In genomic region chr4:139084425-139085093, GRCh38 we compare ENCODE assay signal across 8 cellular contexts.
A peak's percentile ranks its signal among the peaks of the same experiment; 100 is the strongest.
DNase-seq lines count a peak whose midpoint lies in the region; ATAC-seq, FAIRE-seq and TF ChIP-seq lines count a peak whose summit lies in the region.

No MANE protein-coding gene starts in this region.

- CTCF ChIA-PET in BJ (lab: Yijun Ruan, JAX) = interaction anchor here (0.6 to 2.6 kb wide), 4 partner anchors 15 to 571 kb away, joined by 3 to 9 read pairs (median 3); no protein-coding TSS in a partner anchor
- CTCF ChIA-PET in activated CD4-positive, alpha-beta memory T cell treated with anti-CD3 and anti-CD28 coated beads for 36 hours (lab: Charles Lee) = interaction anchor here (0.6 to 0.7 kb wide), 2 partner anchors 68 to 225 kb away, joined by 3 read pairs; no protein-coding TSS in a partner anchor

- H3K4me1 ChIP-seq in iPS-15b (ENCODE audit: control insufficient read depth, insufficient read depth, low read length) = peaks cover 5% of the 10 kb centered on the region
- H3K4me1 ChIP-seq in spleen = peaks cover 18 to 47% (median 43%) of the 10 kb centered on the region in 6 donors

- H3K36me3 Mint-ChIP-seq in activated CD4-positive, alpha-beta memory T cell treated with anti-CD3 and anti-CD28 coated beads for 36 hours = peaks cover 16% of the 10 kb centered on the region

- no peak for TF ChIP-seq POLR2A in H54 (IDR thresholded peaks at IDR 0.05; ENCODE audit: low read depth, low read length)
- TF ChIP-seq POLR2A in spleen (IDR thresholded peaks at IDR 0.05) = no peak

- intact Hi-C loops in activated CD4-positive, alpha-beta memory T cell treated with anti-CD3 and anti-CD28 coated beads for 36 hours (cut with micrococcal nuclease) = loop anchor here (2.0 to 10.0 kb wide), 3 partner anchors 54 to 1068 kb away; partner anchors contain the start of gene MAML3
- intact Hi-C loops in spleen (cut with DNase I; ENCODE audit: low total_unique reads) = loop anchor here (10.0 kb wide), 1 partner anchor 50 kb away; no protein-coding TSS in a partner anchor

- peak overlapping the region; percentile 98 for H3K4me3 Mint-ChIP-seq in activated CD4-positive, alpha-beta memory T cell treated with anti-CD3 and anti-CD28 coated beads for 36 hours

- no peak for DNase-seq in BJ (ENCODE audit: low read depth)
- peak; percentile 24 for DNase-seq in H54 (ENCODE audit: insufficient read length, low spot score)
- DNase-seq in activated CD4-positive, alpha-beta memory T cell treated with anti-CD3 and anti-CD28 coated beads for 36 hours = no peak
- DNase-seq in spleen = peak; percentile 97
- DNase-seq in EL = no peak
- no peak for DNase-seq in stimulated activated naive CD4-positive, alpha-beta T cell treated with Interleukin-2 at 50 U/mL for 16 hours (lab: John Stamatoyannopoulos, UW)

- H3K4me3 ChIP-seq in BJ (ENCODE audit: low read depth, low read length) = peak overlapping the region; percentile 73
- H3K4me3 ChIP-seq in iPS-15b (ENCODE audit: low read depth, low read length) = peak overlapping the region; percentile 60
- peak overlapping the region; percentile 57 to 96 (median 88) for H3K4me3 ChIP-seq in spleen

- no peak for TF ChIP-seq CTCF in BJ (IDR thresholded peaks at IDR 0.05; ENCODE audit: insufficient read depth, low read depth, low read length)
- TF ChIP-seq CTCF in spleen (IDR thresholded peaks at IDR 0.05 in 8 of 11, conservative IDR thresholded peaks at IDR 0.05 in 3 of 11) = peak in 2 of 11 experiments; percentile 9 to 50

- POLR2A ChIA-PET in BJ (lab: Charles Lee) = no interaction called here
- POLR2A ChIA-PET in activated CD4-positive, alpha-beta memory T cell treated with anti-CD3 and anti-CD28 coated beads for 36 hours (lab: Charles Lee) = interaction anchor here (0.7 to 2.7 kb wide), 5 partner anchors 69 to 471 kb away, joined by 3 to 21 read pairs (median 4); partner anchors contain the start of genes ELF2, NAA15 and SETD7

- H3K4me1 Mint-ChIP-seq in activated CD4-positive, alpha-beta memory T cell treated with anti-CD3 and anti-CD28 coated beads for 36 hours (ENCODE audit: low read depth) = peaks cover 32% of the 10 kb centered on the region

- H3K9me3 ChIP-seq in iPS-15b (ENCODE audit: control insufficient read depth, insufficient read depth, low read length) = no peaks in the 10 kb centered on the region
- no peaks in the 10 kb centered on the region for H3K9me3 ChIP-seq in spleen

- H3K36me3 ChIP-seq in BJ (ENCODE audit: control insufficient read depth, insufficient read depth, low read length) (no peaks in the 10 kb centered on the region), iPS-15b (ENCODE audit: control insufficient read depth, insufficient read depth, low read length) (no peaks in the 10 kb centered on the region), spleen (no peaks in the 10 kb centered on the region)

- FAIRE-seq in H54 (lab: Jason Lieb, UNC) = no peak

- H3K27me3 ChIP-seq in BJ (ENCODE audit: control insufficient read depth, insufficient read depth, low read length) (no peaks in the 10 kb centered on the region), iPS-15b (ENCODE audit: control insufficient read depth, insufficient read depth, low read length) (no peaks in the 10 kb centered on the region), spleen (replicated peaks in 1 of 7) (no peaks in the 10 kb centered on the region)

- 0 to 1% (median 0%) methylated on average over 10 to 32 of the region's 32 CpGs for WGBS in spleen, 5 donors

- H3K27me3 Mint-ChIP-seq in activated CD4-positive, alpha-beta memory T cell treated with anti-CD3 and anti-CD28 coated beads for 36 hours = no peaks in the 10 kb centered on the region

- no peaks in the 10 kb centered on the region for H3K9me3 Mint-ChIP-seq in activated CD4-positive, alpha-beta memory T cell treated with anti-CD3 and anti-CD28 coated beads for 36 hours

- H3K27ac Mint-ChIP-seq in activated CD4-positive, alpha-beta memory T cell treated with anti-CD3 and anti-CD28 coated beads for 36 hours = peak overlapping the region; percentile 99

- peak overlapping the region; percentile 90 to 97 (median 96) for H3K27ac ChIP-seq in spleen

- no peak for ATAC-seq in HG02763 (IDR thresholded peaks at IDR 0.05; ENCODE audit: unreplicated experiment)

- H3K9ac ChIP-seq in iPS-15b (ENCODE audit: low read depth, low read length) = peak overlapping the region; percentile 82

Comparison
In these comparisons a context has a peak if more than half of its experiments do, and no peak if none do; other contexts are left out.
1. DNase-seq: peak in H54 (single experiment) and spleen (single experiment); none in BJ (single experiment), activated CD4-positive, alpha-beta memory T cell treated with anti-CD3 and anti-CD28 coated beads for 36 hours (single experiment), EL (single experiment) and stimulated activated naive CD4-positive, alpha-beta T cell treated with Interleukin-2 at 50 U/mL for 16 hours (single experiment).
2. Peak in every context shown above with its lines, with median percentiles within 50 percentile points of each other: H3K4me3 ChIP-seq.